ENCODE assay signal across 10 cellular contexts in genomic region chr17:35257080-35257701, GRCh38. TPM values are rescaled to one million over a fixed set of nuclear protein-coding genes. Genes with fewer than 3 reads are reported as not detected.
DNase-seq lines count a peak whose midpoint lies in the region; ATAC-seq and TF ChIP-seq lines count a peak whose summit lies in the region.
"Had no signal": no experiment of that assay in that cellular context is flagged by ENCODE, and none has a peak within 500 bp of the region (broad histone marks: within the 10 kb centered on the region; RNA-seq: fewer than 3 reads in every experiment).

No MANE protein-coding gene starts in this region.

- DNase-seq in activated T-cell treated with anti-CD3 and anti-CD28 coated beads, Interleukin-2, amount 50 U/mL, for 24 hours, result no peak
- DNase-seq in activated T-cell treated with anti-CD3 and anti-CD28 coated beads for 4 hours (no peak), Panc1 (ENCODE audit: low read depth, low spot score) (no peak), fibroblast of the aortic adventitia (ENCODE audit: low read depth) (peak; percentile 84), thyroid gland (peak; percentile 72 to 77)
- DNase-seq in activated CD4-positive, alpha-beta memory T cell treated with anti-CD3 and anti-CD28 coated beads, Interleukin-2, amount 10 ng/mL, durations not matched to agents 7 days and 5 days, result no peak
- DNase-seq: activated naive CD8-positive, alpha-beta T cell treated with anti-CD3 and anti-CD28 coated beads, Interleukin-2, amount 10 ng/mL, durations not matched to agents 7 days and 5 days had no signal

- H3K36me3 ChIP-seq in Panc1 (ENCODE audit: control insufficient read depth, insufficient read depth, low read length) (no peaks in the 10 kb centered on the region), thyroid gland (peaks cover 5 to 12% of the 10 kb centered on the region in 2 donors)

- in situ Hi-C loops in Panc1 (cut with HindIII; ENCODE audit: low pct_unique_long_range_greater_than_20kb, low sequenced_read_pairs), result no loop called here

- POLR2A ChIA-PET in Panc1 (lab: Charles Lee), result interaction anchor here (0.6 to 0.7 kb wide), 3 partner anchors 118 to 283 kb away, joined by 3 to 6 read pairs (median 3); no protein-coding TSS in a partner anchor
- POLR2A ChIA-PET in activated CD4-positive, alpha-beta memory T cell treated with anti-CD3 and anti-CD28 coated beads, Interleukin-2, amount 10 ng/mL, durations not matched to agents 7 days and 5 days (lab: Charles Lee), result interaction anchor here (0.6 to 2.6 kb wide), 7 partner anchors 9 to 230 kb away, joined by 3 to 10 read pairs (median 5); partner anchors contain the start of gene SLFN5

- peaks cover 77% of the 10 kb centered on the region for H3K4me1 Mint-ChIP-seq in activated T-cell treated with anti-CD3 and anti-CD28 coated beads, Interleukin-2, amount 50 U/mL, for 24 hours (ENCODE audit: low read depth)
- H3K4me1 Mint-ChIP-seq in activated CD4-positive, alpha-beta memory T cell treated with anti-CD3 and anti-CD28 coated beads, Interleukin-2, amount 10 ng/mL, durations not matched to agents 7 days and 5 days, result peaks cover 50% of the 10 kb centered on the region

- H3K4me3 Mint-ChIP-seq in activated T-cell treated with anti-CD3 and anti-CD28 coated beads, Interleukin-2, amount 50 U/mL, for 24 hours, result no peak overlapping the region
- H3K4me3 Mint-ChIP-seq in activated CD4-positive, alpha-beta memory T cell treated with anti-CD3 and anti-CD28 coated beads, Interleukin-2, amount 10 ng/mL, durations not matched to agents 7 days and 5 days, result no peak overlapping the region
- H3K4me3 Mint-ChIP-seq: activated naive CD8-positive, alpha-beta T cell treated with anti-CD3 and anti-CD28 coated beads, Interleukin-2, amount 10 ng/mL, durations not matched to agents 7 days and 5 days; B cell had no signal

- WGBS in thyroid gland, 2 donors, result 27 to 31% methylated on average over 5 of the region's 5 CpGs

- intact Hi-C loops in Panc1 (cut with micrococcal nuclease; ENCODE audit: unreplicated experiment) (no loop called here), thyroid gland (cut with DNase I) (no loop called here)

- CTCF ChIA-PET in Panc1 (lab: Charles Lee), result interaction anchor here (0.7 kb wide), 1 partner anchor 75 kb away, joined by 3 read pairs; no protein-coding TSS in a partner anchor
- CTCF ChIA-PET in activated CD4-positive, alpha-beta memory T cell treated with anti-CD3 and anti-CD28 coated beads, Interleukin-2, amount 10 ng/mL, durations not matched to agents 7 days and 5 days (lab: Charles Lee), result interaction anchor here (0.6 kb wide), 1 partner anchor 127 kb away, joined by 3 read pairs; no protein-coding TSS in a partner anchor

- H3K27me3 ChIP-seq in Panc1 (ENCODE audit: control insufficient read depth, insufficient read depth, low read length) (no peaks in the 10 kb centered on the region), thyroid gland (no peaks in the 10 kb centered on the region)

- H3K4me3 ChIP-seq in Panc1 (ENCODE audit: low read depth in 2 of 2, low read length in 2 of 2), result no peak overlapping the region
- no peak overlapping the region for H3K4me3 ChIP-seq in fibroblast of the aortic adventitia (ENCODE audit: low read depth, low read length)
- no peak overlapping the region for H3K4me3 ChIP-seq in thyroid gland (replicated peaks in 1 of 3)

- H3K27ac Mint-ChIP-seq in activated T-cell treated with anti-CD3 and anti-CD28 coated beads, Interleukin-2, amount 50 U/mL, for 24 hours, result peak overlapping the region; percentile 91
- no peak overlapping the region for H3K27ac Mint-ChIP-seq in activated CD4-positive, alpha-beta memory T cell treated with anti-CD3 and anti-CD28 coated beads, Interleukin-2, amount 10 ng/mL, durations not matched to agents 7 days and 5 days
- H3K27ac Mint-ChIP-seq: B cell had no signal

- no peak overlapping the region for H3K27ac ChIP-seq in Panc1 (ENCODE audit: low read length)
- peak overlapping the region in 1 of 3 donors; percentile 44 for H3K27ac ChIP-seq in thyroid gland

- BruUV-seq in Panc1 (replicated peaks; lab: Mats Ljungman, UMichigan), result no TSS peak

- no peaks in the 10 kb centered on the region for H3K9me3 Mint-ChIP-seq in activated T-cell treated with anti-CD3 and anti-CD28 coated beads, Interleukin-2, amount 50 U/mL, for 24 hours
- H3K9me3 Mint-ChIP-seq in activated CD4-positive, alpha-beta memory T cell treated with anti-CD3 and anti-CD28 coated beads, Interleukin-2, amount 10 ng/mL, durations not matched to agents 7 days and 5 days, result no peaks in the 10 kb centered on the region
- H3K9me3 Mint-ChIP-seq: activated naive CD8-positive, alpha-beta T cell treated with anti-CD3 and anti-CD28 coated beads, Interleukin-2, amount 10 ng/mL, durations not matched to agents 7 days and 5 days had no signal

- TF ChIP-seq CTCF in Panc1 (IDR thresholded peaks at IDR 0.05) (no peak), fibroblast of the aortic adventitia (IDR thresholded peaks at IDR 0.05; ENCODE audit: insufficient read depth, low read length) (no peak), thyroid gland (IDR thresholded peaks at IDR 0.05) (peak in 1 of 6 experiments; percentile 7)

- ATAC-seq in Panc1 (peak; percentile 61), GM21529 (IDR thresholded peaks at IDR 0.05; ENCODE audit: unreplicated experiment) (no peak), HG02623 (IDR thresholded peaks at IDR 0.05; ENCODE audit: unreplicated experiment) (no peak)

- peaks cover 52% of the 10 kb centered on the region for H3K36me3 Mint-ChIP-seq in activated T-cell treated with anti-CD3 and anti-CD28 coated beads, Interleukin-2, amount 50 U/mL, for 24 hours (ENCODE audit: low read depth)
- peaks cover 81% of the 10 kb centered on the region for H3K36me3 Mint-ChIP-seq in activated CD4-positive, alpha-beta memory T cell treated with anti-CD3 and anti-CD28 coated beads, Interleukin-2, amount 10 ng/mL, durations not matched to agents 7 days and 5 days (ENCODE audit: low read depth)

- H3K9me3 ChIP-seq in Panc1 (ENCODE audit: control insufficient read depth, insufficient read depth, low read depth, low read length), result no peaks in the 10 kb centered on the region
- no peaks in the 10 kb centered on the region for H3K9me3 ChIP-seq in thyroid gland

- no peak for TF ChIP-seq POLR2A in thyroid gland (IDR thresholded peaks at IDR 0.05)

- no peaks in the 10 kb centered on the region for H3K27me3 Mint-ChIP-seq in activated T-cell treated with anti-CD3 and anti-CD28 coated beads, Interleukin-2, amount 50 U/mL, for 24 hours
- no peaks in the 10 kb centered on the region for H3K27me3 Mint-ChIP-seq in activated CD4-positive, alpha-beta memory T cell treated with anti-CD3 and anti-CD28 coated beads, Interleukin-2, amount 10 ng/mL, durations not matched to agents 7 days and 5 days
- H3K27me3 Mint-ChIP-seq: activated naive CD8-positive, alpha-beta T cell treated with anti-CD3 and anti-CD28 coated beads, Interleukin-2, amount 10 ng/mL, durations not matched to agents 7 days and 5 days; B cell had no signal

- peaks cover 14% of the 10 kb centered on the region for H3K4me1 ChIP-seq in Panc1 (ENCODE audit: control insufficient read depth, insufficient read depth, low read length)
- H3K4me1 ChIP-seq in thyroid gland, result peaks cover 8 to 41% of the 10 kb centered on the region in 2 donors

RNA-seq across cellular contexts. Expression of gene SLFN5, which starts 14.3 kb away (rescaled TPM):
- 5.4 TPM for total RNA-seq in Panc1 (2021; ENCODE audit: unreplicated experiment)
- polyA plus RNA-seq in Panc1 (2012; ENCODE audit: insufficient read length), result 2.4 TPM
- 107 and 176 TPM in 2 replicates for total RNA-seq in fibroblast of the aortic adventitia (ENCODE audit: low replicate concordance)
- total RNA-seq in thyroid gland, result 10 to 100 TPM; 12.1 to 30.1 (median 17.7) TPM
- 100 to 1,000 TPM; 231 to 240 TPM for total RNA-seq in activated CD4-positive, alpha-beta memory T cell treated with anti-CD3 and anti-CD28 coated beads, Interleukin-2, amount 10 ng/mL, durations not matched to agents 7 days and 5 days

Comparison
In these comparisons a context has a peak if more than half of its experiments do, and no peak if none do; other contexts are left out.
1. DNase-seq: peak in fibroblast of the aortic adventitia (single experiment) and thyroid gland (2 of 2); none in activated T-cell treated with anti-CD3 and anti-CD28 coated beads, Interleukin-2, amount 50 U/mL, for 24 hours (single experiment), activated T-cell treated with anti-CD3 and anti-CD28 coated beads for 4 hours (single experiment), Panc1 (single experiment) and activated CD4-positive, alpha-beta memory T cell treated with anti-CD3 and anti-CD28 coated beads, Interleukin-2, amount 10 ng/mL, durations not matched to agents 7 days and 5 days (single experiment).